Comparison of ENCODE assay signal across 20 cellular contexts in genomic region chr5:91252916-91253315, GRCh38.
DNase-seq lines count a peak whose midpoint lies in the region; ATAC-seq and TF ChIP-seq lines count a peak whose summit lies in the region.
"Had no signal": no experiment of that assay in that cellular context is flagged by ENCODE, and none has a peak within 500 bp of the region (broad histone marks: within the 10 kb centered on the region; RNA-seq: fewer than 3 reads in every experiment).

No MANE protein-coding gene starts in this region.

- no peaks in the 10 kb centered on the region for H3K9me3 ChIP-seq in T-helper 17 cell (ENCODE audit: control insufficient read depth, low read length, poor library complexity, severe bottlenecking)
- no peaks in the 10 kb centered on the region for H3K9me3 ChIP-seq in neural progenitor cell (ENCODE audit: low read depth)
- H3K9me3 ChIP-seq: BE2C, Peyer's patch had no signal

- no peaks in the 10 kb centered on the region for H3K4me1 Mint-ChIP-seq in T-helper 17 cell
- peaks cover 9% of the 10 kb centered on the region for H3K4me1 Mint-ChIP-seq in neural progenitor cell
- no peaks in the 10 kb centered on the region for H3K4me1 Mint-ChIP-seq in activated CD4-positive, alpha-beta memory T cell treated with anti-CD3 and anti-CD28 coated beads, Interleukin-2, amount 10 ng/mL, durations not matched to agents 7 days and 5 days

- H3K4me3 Mint-ChIP-seq in T-helper 17 cell, result no peak overlapping the region
- H3K4me3 Mint-ChIP-seq in neural progenitor cell, result no peak overlapping the region
- no peak overlapping the region for H3K4me3 Mint-ChIP-seq in activated CD4-positive, alpha-beta memory T cell treated with anti-CD3 and anti-CD28 coated beads, Interleukin-2, amount 10 ng/mL, durations not matched to agents 7 days and 5 days
- H3K4me3 Mint-ChIP-seq: CD4-positive, CD25-positive, alpha-beta regulatory T cell had no signal

- H3K4me2 ChIP-seq in neural progenitor cell, result no peak overlapping the region

- H3K27ac ChIP-seq in neural progenitor cell, result no peak overlapping the region
- H3K27ac ChIP-seq: 22Rv1, Peyer's patch had no signal

- H3K27me3 ChIP-seq in neural progenitor cell, result no peaks in the 10 kb centered on the region
- H3K27me3 ChIP-seq: BE2C, Peyer's patch had no signal

- DNase-seq in NCI-H2107 treated with DMSO at 0.1 percent for 48 hours (lab: John Stamatoyannopoulos, UW; ENCODE audit: unreplicated experiment) (peak; percentile 0), NCI-H2107 (lab: John Stamatoyannopoulos, UW) (no peak), T-helper 17 cell (no peak), neural progenitor cell (ENCODE audit: low spot score) (no peak), OCI-M2 (lab: John Stamatoyannopoulos, UW; ENCODE audit: unreplicated experiment) (no peak)
- no peak for DNase-seq in activated CD4-positive, alpha-beta memory T cell treated with anti-CD3 and anti-CD28 coated beads, Interleukin-2, amount 10 ng/mL, durations not matched to agents 7 days and 5 days
- DNase-seq in stimulated activated CD4-positive, alpha-beta T cell treated with anti-CD3 and anti-CD28 coated beads, Interleukin-2, amount 100 ng/mL, for 24 hours, result no peak
- DNase-seq: ACHN; BE2C; CD4-positive, CD25-positive, alpha-beta regulatory T cell; Kasumi-1; MV-4-11; NCI-H1105; NCI-H1436 treated with DMSO at 0.1 percent for 48 hours; NCI-H187 treated with DMSO at 0.1 percent for 48 hours; NCI-H2227 treated with DMSO at 0.1 percent for 48 hours; NCI-H526 treated with DMSO at 0.1 percent for 48 hours; Peyer's patch; SHP77 treated with DMSO at 0.1 percent for 48 hours had no signal

- peak overlapping the region; percentile 14 for H3K27ac Mint-ChIP-seq in T-helper 17 cell
- no peak overlapping the region for H3K27ac Mint-ChIP-seq in neural progenitor cell
- H3K27ac Mint-ChIP-seq in activated CD4-positive, alpha-beta memory T cell treated with anti-CD3 and anti-CD28 coated beads, Interleukin-2, amount 10 ng/mL, durations not matched to agents 7 days and 5 days, result no peak overlapping the region
- H3K27ac Mint-ChIP-seq: CD4-positive, CD25-positive, alpha-beta regulatory T cell had no signal

- ATAC-seq in T-helper 17 cell, result no peak

- H3K4me1 ChIP-seq in neural progenitor cell, result no peaks in the 10 kb centered on the region
- H3K4me1 ChIP-seq: BE2C, Peyer's patch had no signal

- peaks cover 3% of the 10 kb centered on the region for H3K9me3 Mint-ChIP-seq in neural progenitor cell
- H3K9me3 Mint-ChIP-seq in activated CD4-positive, alpha-beta memory T cell treated with anti-CD3 and anti-CD28 coated beads, Interleukin-2, amount 10 ng/mL, durations not matched to agents 7 days and 5 days, result peaks cover 3% of the 10 kb centered on the region

- H3F3A ChIP-seq in neural progenitor cell (ENCODE audit: low read depth), result no peaks in the 10 kb centered on the region

- H3K79me2 ChIP-seq in neural progenitor cell (ENCODE audit: low read depth), result no peaks in the 10 kb centered on the region

- CTCF ChIA-PET in activated CD4-positive, alpha-beta memory T cell treated with anti-CD3 and anti-CD28 coated beads, Interleukin-2, amount 10 ng/mL, durations not matched to agents 7 days and 5 days (lab: Charles Lee), result no interaction called here

- peak overlapping the region; percentile 42 for H2AFZ ChIP-seq in neural progenitor cell (replicated peaks)

- H4K20me1 ChIP-seq in neural progenitor cell (ENCODE audit: low read depth), result no peaks in the 10 kb centered on the region

- H3K36me3 Mint-ChIP-seq in T-helper 17 cell (ENCODE audit: low read depth) (peaks cover 4% of the 10 kb centered on the region), neural progenitor cell (no peaks in the 10 kb centered on the region)
- peaks cover 3% of the 10 kb centered on the region for H3K36me3 Mint-ChIP-seq in activated CD4-positive, alpha-beta memory T cell treated with anti-CD3 and anti-CD28 coated beads, Interleukin-2, amount 10 ng/mL, durations not matched to agents 7 days and 5 days (ENCODE audit: low read depth)
- H3K36me3 Mint-ChIP-seq: CD4-positive, CD25-positive, alpha-beta regulatory T cell had no signal

- no peak overlapping the region for H3K9ac ChIP-seq in neural progenitor cell

- POLR2A ChIA-PET in activated CD4-positive, alpha-beta memory T cell treated with anti-CD3 and anti-CD28 coated beads, Interleukin-2, amount 10 ng/mL, durations not matched to agents 7 days and 5 days (lab: Charles Lee), result interaction anchor here (0.6 kb wide), 1 partner anchor 191 kb away, joined by 3 read pairs; no protein-coding TSS in a partner anchor

- TF ChIP-seq CTCF in neural progenitor cell (IDR thresholded peaks at IDR 0.05), result no peak

- H3K4me3 ChIP-seq in neural progenitor cell, result no peak overlapping the region
- H3K4me3 ChIP-seq: Peyer's patch had no signal

- peaks cover 10% of the 10 kb centered on the region for H3K27me3 Mint-ChIP-seq in T-helper 17 cell
- peaks cover 5% of the 10 kb centered on the region for H3K27me3 Mint-ChIP-seq in neural progenitor cell (ENCODE audit: insufficient read depth, low read depth)
- H3K27me3 Mint-ChIP-seq in activated CD4-positive, alpha-beta memory T cell treated with anti-CD3 and anti-CD28 coated beads, Interleukin-2, amount 10 ng/mL, durations not matched to agents 7 days and 5 days, result peaks cover 2% of the 10 kb centered on the region

- no peaks in the 10 kb centered on the region for H3K36me3 ChIP-seq in neural progenitor cell
- H3K36me3 ChIP-seq: BE2C, Peyer's patch had no signal
